Comparison of ENCODE assay signal across 8 cellular contexts in the genomic region with DNA sequence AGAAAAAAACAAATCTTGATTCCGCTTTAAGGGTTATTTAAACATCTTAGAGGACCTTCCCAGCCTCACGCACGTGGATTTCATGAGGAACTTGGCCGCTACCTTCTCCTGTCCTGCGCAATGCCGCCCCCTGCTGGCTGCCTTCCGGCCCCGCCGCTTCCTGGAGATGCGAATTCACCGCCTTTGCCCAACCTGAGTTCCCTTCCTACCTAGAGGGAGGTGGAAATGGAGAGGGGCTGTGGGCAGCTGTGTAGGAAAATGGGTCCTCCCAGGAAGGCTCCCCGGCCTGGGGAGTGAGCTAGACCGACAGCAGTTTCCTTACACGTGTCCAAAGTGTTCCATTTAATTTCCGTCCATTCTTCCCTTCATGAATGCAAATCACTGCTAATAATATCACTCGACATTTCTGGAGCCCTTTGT. TPM values are rescaled to one million over a fixed set of nuclear protein-coding genes. Genes with fewer than 3 reads are reported as not detected.
DNase-seq lines count a peak whose midpoint lies in the region; ATAC-seq and TF ChIP-seq lines count a peak whose summit lies in the region.

No MANE protein-coding gene starts in this region.

- CTCF ChIA-PET in AG04449 (lab: Yijun Ruan, JAX), result interaction anchor here (0.7 to 18.2 kb wide), 29 partner anchors 8 to 1210 kb away, joined by 3 to 322 read pairs (median 5); a partner anchor contains a TSS

- 9 to 32% (median 14%) methylated on average over 5 to 16 of the region's 16 CpGs for WGBS in adrenal gland, 4 donors

- POLR2A ChIA-PET in AG04449 (lab: Yijun Ruan, JAX), result no interaction called here

- TF ChIP-seq POLR2A in NB4 (IDR thresholded peaks at IDR 0.05; ENCODE audit: extremely low read depth, insufficient read length), result no peak
- no peak for TF ChIP-seq POLR2A in adrenal gland (IDR thresholded peaks at IDR 0.05)
- TF ChIP-seq POLR2A in vagina (IDR thresholded peaks at IDR 0.05), result no peak

- H3K36me3 ChIP-seq in adrenal gland (replicated peaks in 1 of 2) (no peaks in the 10 kb centered on the region), vagina (no peaks in the 10 kb centered on the region)

- H3K27me3 ChIP-seq in adrenal gland (no peaks in the 10 kb centered on the region), vagina (no peaks in the 10 kb centered on the region)

- H3K9me3 ChIP-seq in adrenal gland (replicated peaks in 1 of 3) (no peaks in the 10 kb centered on the region), vagina (no peaks in the 10 kb centered on the region)

- ATAC-seq in GM18907 (IDR thresholded peaks at IDR 0.05; ENCODE audit: unreplicated experiment) (peak; percentile 53), left cardiac atrium (peak; percentile 83 to 89)

- H3K4me3 ChIP-seq in AG04449 (ENCODE audit: low read depth, low read length), result no peak overlapping the region; the same call in 1 of the 2 replicates
- no peak overlapping the region for H3K4me3 ChIP-seq in NB4 (ENCODE audit: low read depth, low read length)
- H3K4me3 ChIP-seq in adrenal gland, result no peak overlapping the region
- no peak overlapping the region for H3K4me3 ChIP-seq in vagina

- H3K4me1 ChIP-seq in adrenal gland (replicated peaks in 1 of 2), result no peaks in the 10 kb centered on the region
- H3K4me1 ChIP-seq in vagina, result no peaks in the 10 kb centered on the region

- TF ChIP-seq CTCF in AG04449 (IDR thresholded peaks at IDR 0.05; ENCODE audit: insufficient read depth, low read length, missing control alignments), result peak; percentile 95
- TF ChIP-seq CTCF in NB4 (IDR thresholded peaks at IDR 0.05; ENCODE audit: low read depth, low read length), result peak; percentile 84
- TF ChIP-seq CTCF in adrenal gland (IDR thresholded peaks at IDR 0.05), result peak; percentile 83 to 96 (median 90)
- peak; percentile 56 to 92 (median 72) for TF ChIP-seq CTCF in vagina (IDR thresholded peaks at IDR 0.05)

- intact Hi-C loops in adrenal gland (cut with DNase I) (loop anchor here (5.0 to 10.0 kb wide), 3 partner anchors 1012 to 1209 kb away; a partner anchor contains a TSS), left cardiac atrium (cut with DNase I) (loop anchor here (1.0 to 10.0 kb wide), 4 partner anchors 1012 to 1202 kb away; a partner anchor contains a TSS), vagina (cut with DNase I) (loop anchor here (5.0 kb wide), 1 partner anchor 1014 kb away; a partner anchor contains a TSS)

- H3K27ac ChIP-seq in adrenal gland (no peak overlapping the region), vagina (no peak overlapping the region)

- DNase-seq in AG04449 (ENCODE audit: low read depth, low spot score) (peak; percentile 16), NB4 (ENCODE audit: low read depth) (peak; percentile 84), T-helper 1 cell (peak; percentile 53 to 80 (median 66)), adrenal gland (peak; percentile 75 to 91 (median 84)), left cardiac atrium (peak; percentile 84), putamen (ENCODE audit: low spot score) (peak; percentile 65), vagina (ENCODE audit: extremely low spot score in 2 of 2) (no peak)

RNA-seq across cellular contexts. Expression of a gene that starts 1.0 kb away (rescaled TPM):
- total RNA-seq in adrenal gland (not detected), left cardiac atrium (not detected), vagina (not detected)
- not detected for polyA plus RNA-seq in adrenal gland

Comparison
In these comparisons a context has a peak if more than half of its experiments do, and no peak if none do; other contexts are left out.
1. DNase-seq: peak in AG04449 (single experiment), NB4 (single experiment), T-helper 1 cell (5 of 5), adrenal gland (7 of 7), left cardiac atrium (single experiment) and putamen (single experiment); none in vagina (0 of 2).
2. Peak in every context shown above with its lines, with median percentiles within 50 percentile points of each other: CTCF ChIP-seq.